ENCODE assay signal across 8 cellular contexts in genomic region chr19:1213391-1214286, GRCh38. TPM values are rescaled to one million over a fixed set of nuclear protein-coding genes. Genes with fewer than 3 reads are reported as not detected.
DNase-seq lines count a peak whose midpoint lies in the region; ATAC-seq and TF ChIP-seq lines count a peak whose summit lies in the region.

No MANE protein-coding gene starts in this region.

- H3K4me1 Mint-ChIP-seq in MCF 10A (ENCODE audit: insufficient read depth, unreplicated experiment), result peaks cover 46% of the 10 kb centered on the region

- no peaks in the 10 kb centered on the region for H3K9me3 Mint-ChIP-seq in MCF 10A (ENCODE audit: unreplicated experiment)

- POLR2A ChIA-PET in MCF 10A (lab: Yijun Ruan, JAX), result interaction anchor here (0.6 to 2.9 kb wide), 20 partner anchors 9 to 334 kb away, joined by 3 to 16 read pairs (median 4); partner anchors contain the start of genes CIRBP, CNN2 and WDR18

- DNase-seq in SJSA1 (ENCODE audit: low read depth in 1 of 2, low spot score in 2 of 2) (no peak), MCF 10A (ENCODE audit: unreplicated experiment) (peak; percentile 91), kidney tubule cell (ENCODE audit: low spot score) (peak; percentile 85)
- DNase-seq in stimulated activated CD4-positive, alpha-beta T cell treated with anti-CD3 and anti-CD28 coated beads, Interleukin-2, amount 100 ng/mL, for 4 hours (ENCODE audit: low read depth), result peak; percentile 31

- peak overlapping the region; percentile 68; the same call in 1 of the 2 replicates for H3K27ac ChIP-seq in SJSA1

- H3K27ac Mint-ChIP-seq in MCF 10A (ENCODE audit: low read depth, unreplicated experiment), result peak overlapping the region; percentile 89

- intact Hi-C loops in MCF 10A (cut with micrococcal nuclease), result no loop called here

- no peaks in the 10 kb centered on the region for H3K27me3 ChIP-seq in SJSA1 (replicated peaks)

- CTCF ChIA-PET in MCF 10A (lab: Yijun Ruan, JAX), result interaction anchor here (0.5 to 1.5 kb wide), 2 partner anchors 30 to 112 kb away, joined by 3 to 6 read pairs; no protein-coding TSS in a partner anchor

- H3K9me3 ChIP-seq in SJSA1 (replicated peaks), result no peaks in the 10 kb centered on the region

- BruUV-seq in MCF 10A (replicated peaks; lab: Mats Ljungman, UMichigan), result no TSS peak

- H3K4me1 ChIP-seq in SJSA1 (replicated peaks), result peaks cover 40% of the 10 kb centered on the region

- no peaks in the 10 kb centered on the region for H3K27me3 Mint-ChIP-seq in MCF 10A (ENCODE audit: insufficient read depth, unreplicated experiment)

- peaks cover 70% of the 10 kb centered on the region for H3K36me3 ChIP-seq in SJSA1

- TF ChIP-seq CTCF in MCF 10A (IDR thresholded peaks at IDR 0.05; ENCODE audit: unreplicated experiment), result no peak

- no peak for ATAC-seq in HG03342 (IDR thresholded peaks at IDR 0.05; ENCODE audit: unreplicated experiment)
- ATAC-seq in GM19023 (IDR thresholded peaks at IDR 0.05; ENCODE audit: unreplicated experiment), result no peak
- ATAC-seq in GM21390 (IDR thresholded peaks at IDR 0.05; ENCODE audit: unreplicated experiment), result no peak

- peak overlapping the region; percentile 63 for H3K4me3 Mint-ChIP-seq in MCF 10A (ENCODE audit: unreplicated experiment)

- H3K4me3 ChIP-seq in SJSA1, result no peak overlapping the region

- TF ChIP-seq POLR2A in GM19099 (IDR thresholded peaks at IDR 0.05; ENCODE audit: extremely low read depth, insufficient read length, low read depth), result peak; percentile 20

- H3K36me3 Mint-ChIP-seq in MCF 10A (ENCODE audit: insufficient read depth, unreplicated experiment), result peaks cover 54% of the 10 kb centered on the region

RNA-seq across cellular contexts. Expression of gene STK11, which starts 8.1 kb away (rescaled TPM):
- 61.6 and 70.1 TPM in 2 replicates for total RNA-seq in SJSA1 (2014; rRNA removed; shearing (Covaris generic))
- 63.1 and 65.6 TPM in 2 replicates for total RNA-seq in MCF 10A (2022)

RNA-seq across cellular contexts. Expression of gene CBARP, which starts 24.2 kb away (rescaled TPM):
- 0.50 and 1.6 TPM in 2 replicates for total RNA-seq in SJSA1 (2014; rRNA removed; shearing (Covaris generic))
- 7.0 and 8.2 TPM in 2 replicates for total RNA-seq in MCF 10A (2022)

RNA-seq across cellular contexts. Expression of gene ATP5F1D, which starts 27.9 kb away (rescaled TPM):
- total RNA-seq in SJSA1 (2014; rRNA removed; shearing (Covaris generic)), result 42.4 and 68.8 TPM in 2 replicates
- 256 and 258 TPM in 2 replicates for total RNA-seq in MCF 10A (2022)

RNA-seq across cellular contexts. Expression of gene MIDN, which starts 34.7 kb away (rescaled TPM):
- total RNA-seq in SJSA1 (2014; rRNA removed; shearing (Covaris generic)), result 3.7 and 7.2 TPM in 2 replicates
- total RNA-seq in MCF 10A (2022), result 73.6 and 96.9 TPM in 2 replicates

RNA-seq across cellular contexts. Expression of gene SBNO2, which starts 39.6 kb away (rescaled TPM):
- 24.8 and 26.2 TPM in 2 replicates for total RNA-seq in SJSA1 (2014; rRNA removed; shearing (Covaris generic))
- 99.6 and 123 TPM in 2 replicates for total RNA-seq in MCF 10A (2022)

Comparison
In these comparisons a context has a peak if more than half of its experiments do, and no peak if none do; other contexts are left out.
1. DNase-seq: peak in MCF 10A (single experiment), kidney tubule cell (single experiment) and stimulated activated CD4-positive, alpha-beta T cell treated with anti-CD3 and anti-CD28 coated beads, Interleukin-2, amount 100 ng/mL, for 4 hours (single experiment); none in SJSA1 (0 of 2).